In genomic region chr21:45385549-45386050, GRCh38 we compare ENCODE assay signal across 25 cellular contexts. TPM values are rescaled to one million over a fixed set of nuclear protein-coding genes. Genes with fewer than 3 reads are reported as not detected.
DNase-seq lines count a peak whose midpoint lies in the region; ATAC-seq, FAIRE-seq and TF ChIP-seq lines count a peak whose summit lies in the region.
"Had no signal": no experiment of that assay in that cellular context is flagged by ENCODE, and none has a peak within 500 bp of the region (broad histone marks: within the 10 kb centered on the region; RNA-seq: fewer than 3 reads in every experiment).

No MANE protein-coding gene starts in this region.

- H3K4me3 ChIP-seq in Caco-2 (ENCODE audit: low read depth, low read length) (no peak overlapping the region), H1 (ENCODE audit: extremely low read depth in 1 of 4, insufficient read depth in 2 of 4, low read depth in 3 of 4, low read length in 4 of 4) (no peak overlapping the region), left lung (no peak overlapping the region), psoas muscle (no peak overlapping the region), H7 (ENCODE audit: insufficient read depth, low read depth, low read length) (no peak overlapping the region)
- H3K4me3 ChIP-seq: ascending aorta, cardiac muscle cell, esophagus muscularis mucosa, gastrocnemius medialis, SJCRH30 had no signal

- H2BK5ac ChIP-seq in H1 (ENCODE audit: low read depth, low read length) = no peak overlapping the region

- no peak overlapping the region for H3K14ac ChIP-seq in H1 (ENCODE audit: insufficient read length)

- H2BK120ac ChIP-seq in H1 (replicated peaks; ENCODE audit: low read depth, low read length) = no peak overlapping the region

- H3K27ac ChIP-seq in H1 (ENCODE audit: low read depth, low read length) (no peak overlapping the region), left lung (no peak overlapping the region), psoas muscle (no peak overlapping the region)
- H3K27ac ChIP-seq: ascending aorta, cardiac muscle cell had no signal

- peak overlapping the region; percentile 10 for H4K91ac ChIP-seq in H1 (replicated peaks; ENCODE audit: insufficient read length, low read length)

- H3K4ac ChIP-seq in H1 (replicated peaks; ENCODE audit: insufficient read length, low read depth, low read length) = peak overlapping the region; percentile 32

- no peak for TF ChIP-seq CTCF in Caco-2 (IDR thresholded peaks at IDR 0.05; ENCODE audit: insufficient read depth in 1 of 2, low read depth in 1 of 2, low read length in 1 of 2, severe bottlenecking in 1 of 2, unreplicated experiment in 1 of 2)
- no peak for TF ChIP-seq CTCF in H1 (IDR thresholded peaks at IDR 0.05; ENCODE audit: control extremely low read depth in 1 of 3, insufficient read depth in 1 of 3, low read depth in 1 of 3, low read length in 3 of 3)
- TF ChIP-seq CTCF in left lung (IDR thresholded peaks at IDR 0.05) = no peak
- TF ChIP-seq CTCF in psoas muscle (IDR thresholded peaks at IDR 0.05) = no peak
- no peak for TF ChIP-seq CTCF in MCF 10A (IDR thresholded peaks at IDR 0.05; ENCODE audit: unreplicated experiment)

- H3K27ac Mint-ChIP-seq in Caco-2 (ENCODE audit: unreplicated experiment) (peak overlapping the region; percentile 66), MCF 10A (ENCODE audit: low read depth, unreplicated experiment) (no peak overlapping the region)
- H3K27ac Mint-ChIP-seq: activated B cell treated with CpG ODN at 0.5 μM for 24 hours; activated naive CD4-positive, alpha-beta T cell treated with anti-CD3 and anti-CD28 coated beads, Interleukin-2, amount 50 U/mL, for 24 hours; CD4-positive, CD25-positive, alpha-beta regulatory T cell; dendritic cell treated with granulocyte-macrophage colony-stimulating factor and Interleukin-4, amounts not matched to agents 40 ng/mL and 50 ng/mL, for 4 days; endodermal cell; immature natural killer cell had no signal

- BruUV-seq in Caco-2 (replicated peaks; lab: Mats Ljungman, UMichigan) (no TSS peak), MCF 10A (replicated peaks; lab: Mats Ljungman, UMichigan) (no TSS peak)

- no peak for ATAC-seq in left lung
- no peak for ATAC-seq in psoas muscle
- ATAC-seq: gastrocnemius medialis had no signal

- H3K4me3 Mint-ChIP-seq in Caco-2 (ENCODE audit: unreplicated experiment) = no peak overlapping the region
- no peak overlapping the region for H3K4me3 Mint-ChIP-seq in MCF 10A (ENCODE audit: unreplicated experiment)
- H3K4me3 Mint-ChIP-seq: activated B cell treated with CpG ODN at 0.5 μM for 24 hours; activated naive CD4-positive, alpha-beta T cell treated with anti-CD3 and anti-CD28 coated beads, Interleukin-2, amount 50 U/mL, for 24 hours; CD4-positive, CD25-positive, alpha-beta regulatory T cell; dendritic cell treated with granulocyte-macrophage colony-stimulating factor and Interleukin-4, amounts not matched to agents 40 ng/mL and 50 ng/mL, for 4 days; endodermal cell; immature natural killer cell had no signal

- H3K27me3 Mint-ChIP-seq in Caco-2 (ENCODE audit: insufficient read depth, unreplicated experiment) (no peaks in the 10 kb centered on the region), MCF 10A (ENCODE audit: insufficient read depth, unreplicated experiment) (peaks cover 34% of the 10 kb centered on the region)

- H3K36me3 Mint-ChIP-seq in Caco-2 (ENCODE audit: insufficient read depth, unreplicated experiment) (no peaks in the 10 kb centered on the region), MCF 10A (ENCODE audit: insufficient read depth, unreplicated experiment) (no peaks in the 10 kb centered on the region)
- H3K36me3 Mint-ChIP-seq: activated naive CD4-positive, alpha-beta T cell treated with anti-CD3 and anti-CD28 coated beads, Interleukin-2, amount 50 U/mL, for 24 hours; CD4-positive, CD25-positive, alpha-beta regulatory T cell; immature natural killer cell had no signal

- H2BK15ac ChIP-seq in H1 (ENCODE audit: low read length) = peak overlapping the region; percentile 98

- H3K9me3 ChIP-seq in Caco-2 (no peaks in the 10 kb centered on the region), H1 (ENCODE audit: insufficient read depth in 2 of 2, low read depth in 1 of 2, low read length in 1 of 2) (peaks cover 0 to 3% of the 10 kb centered on the region in 2 experiments; a peak in 1 of 4 replicates), left lung (no peaks in the 10 kb centered on the region), psoas muscle (no peaks in the 10 kb centered on the region)
- H3K9me3 ChIP-seq: ascending aorta, esophagus muscularis mucosa, gastrocnemius medialis, SJCRH30 had no signal

- no peaks in the 10 kb centered on the region for H3K23me2 ChIP-seq in H1 (ENCODE audit: low read depth, low read length)

- H4K5ac ChIP-seq in H1 (ENCODE audit: insufficient read length, low read depth, low read length) = no peak overlapping the region

- H2BK20ac ChIP-seq in H1 (ENCODE audit: low read length) = 0 out of 2 replicates have a peak overlapping the region, but pooled peaks have one; percentile 80

- CTCF ChIA-PET in Caco-2 (lab: Charles Lee) (interaction anchor here (1.0 to 1.3 kb wide), 4 partner anchors 21 to 93 kb away, joined by 4 to 8 read pairs (median 5); no protein-coding TSS in a partner anchor), H1 (lab: Charles Lee; ENCODE audit: partially characterized antibody) (interaction anchor here (0.6 to 5.1 kb wide), 7 partner anchors 21 to 158 kb away, joined by 3 to 25 read pairs (median 4); no protein-coding TSS in a partner anchor), MCF 10A (lab: Yijun Ruan, JAX) (interaction anchor here (0.6 kb wide), 1 partner anchor 483 kb away, joined by 3 read pairs; no protein-coding TSS in a partner anchor)

- H3K56ac ChIP-seq in H1 (replicated peaks; ENCODE audit: insufficient read length, low read depth, low read length) = no peak overlapping the region

- no peaks in the 10 kb centered on the region for H3K79me2 ChIP-seq in H1 (ENCODE audit: control insufficient read depth in 1 of 2, insufficient read depth in 2 of 2, low read length in 2 of 2)

- 93% methylated on average over 20 of the region's 21 CpGs; no CpG with 5 or more reads in 1 of the 2 experiments for WGBS in H1 (ENCODE audit: extremely low coverage in 1 of 2, insufficient coverage in 1 of 2, insufficient read length in 1 of 2, insufficient replicate concordance in 2 of 2, low coverage in 1 of 2, low lambda C conversion rate in 2 of 2, missing lambda C conversion rate in 1 of 2), 2 experiments
- WGBS in psoas muscle, 3 donors = 88 to 94% (median 92%) methylated on average over 20 to 21 of the region's 21 CpGs

- H3K4me1 Mint-ChIP-seq in Caco-2 (ENCODE audit: low read depth, unreplicated experiment) = peaks cover 4% of the 10 kb centered on the region
- H3K4me1 Mint-ChIP-seq in MCF 10A (ENCODE audit: insufficient read depth, unreplicated experiment) = no peaks in the 10 kb centered on the region
- H3K4me1 Mint-ChIP-seq: activated B cell treated with CpG ODN at 0.5 μM for 24 hours; activated naive CD4-positive, alpha-beta T cell treated with anti-CD3 and anti-CD28 coated beads, Interleukin-2, amount 50 U/mL, for 24 hours; CD4-positive, CD25-positive, alpha-beta regulatory T cell; endodermal cell had no signal

- no peak overlapping the region for H3K23ac ChIP-seq in H1 (ENCODE audit: insufficient read length)

- no peaks in the 10 kb centered on the region for H4K20me1 ChIP-seq in H1 (replicated peaks in 1 of 2; ENCODE audit: control insufficient read depth in 1 of 2, insufficient read depth in 2 of 2, low read length in 2 of 2)

- H3K4me2 ChIP-seq in H1 (ENCODE audit: insufficient read depth in 1 of 2, low read depth in 2 of 2, low read length in 2 of 2) = no peak overlapping the region

- H3K79me1 ChIP-seq in H1 (ENCODE audit: low read depth, low read length) = no peaks in the 10 kb centered on the region

- H3K9ac ChIP-seq in H1 (replicated peaks in 1 of 4; ENCODE audit: extremely low read depth in 1 of 4, low read depth in 3 of 4, low read length in 3 of 4) = no peak overlapping the region

- no peak overlapping the region for H2AK5ac ChIP-seq in H1 (ENCODE audit: low read depth, low read length)

- H3K27me3 ChIP-seq in Caco-2 (replicated peaks; ENCODE audit: control insufficient read depth, insufficient read depth, low read length) = no peaks in the 10 kb centered on the region
- H3K27me3 ChIP-seq in H1 (replicated peaks in 1 of 4; ENCODE audit: control insufficient read depth in 3 of 4, extremely low read depth in 1 of 4, insufficient read depth in 3 of 4, low read length in 3 of 4) = no peaks in the 10 kb centered on the region
- peaks cover 0 to 34% of the 10 kb centered on the region in 2 donors for H3K27me3 ChIP-seq in left lung
- H3K27me3 ChIP-seq in psoas muscle (ENCODE audit: insufficient read depth in 3 of 3, low read length in 2 of 3) = peaks cover 0 to 53% (median 20%) of the 10 kb centered on the region in 3 donors
- no peaks in the 10 kb centered on the region for H3K27me3 ChIP-seq in H7 (ENCODE audit: control insufficient read depth, insufficient read depth, low read length)
- H3K27me3 ChIP-seq: ascending aorta, cardiac muscle cell, SJCRH30 had no signal

- no peak for TF ChIP-seq RAD21 in H1 (IDR thresholded peaks at IDR 0.05 in 1 of 2, conservative IDR thresholded peaks at IDR 0.05 in 1 of 2; ENCODE audit: low read depth in 2 of 2, low read length in 2 of 2)

- H3K18ac ChIP-seq in H1 (ENCODE audit: extremely low read depth, low read length) = no peak overlapping the region; the same call in 1 of the 2 replicates

- TF ChIP-seq POLR2A in H1 (IDR thresholded peaks at IDR 0.05; ENCODE audit: control extremely low read depth in 1 of 2, low read depth in 2 of 2, low read length in 2 of 2) = no peak

- H3K4me1 ChIP-seq in Caco-2 (peaks cover 24% of the 10 kb centered on the region), H1 (replicated peaks in 1 of 4; ENCODE audit: control insufficient read depth in 3 of 4, insufficient read depth in 4 of 4, low read length in 3 of 4) (peaks cover 0 to 3% (median 0%) of the 10 kb centered on the region in 4 experiments; a peak in 5 of 7 replicates), left lung (peaks cover 0 to 5% of the 10 kb centered on the region in 2 donors), psoas muscle (peaks cover 4% of the 10 kb centered on the region)

- FAIRE-seq in H1 (lab: Jason Lieb, UNC) = no peak
- FAIRE-seq: RCC 7860 had no signal

- DNase-seq in Caco-2 = peak in 1 of 2 experiments; percentile 9
- no peak for DNase-seq in H1 (ENCODE audit: low read depth in 1 of 2, low spot score in 2 of 2)
- DNase-seq in left lung = peak; percentile 16 to 55
- peak; percentile 7 to 34 for DNase-seq in psoas muscle
- DNase-seq in NCI-H2029 (lab: John Stamatoyannopoulos, UW) = no peak
- no peak for DNase-seq in H7
- DNase-seq in MCF 10A (ENCODE audit: unreplicated experiment) = no peak
- no peak for DNase-seq in NOMO-1 (lab: John Stamatoyannopoulos, UW; ENCODE audit: unreplicated experiment in 2 of 2)
- DNase-seq: activated B cell treated with CpG ODN at 0.5 μM for 24 hours; CD4-positive, CD25-positive, alpha-beta regulatory T cell; hypothalamus; immature natural killer cell; NCI-H1105 treated with DMSO at 0.1 percent for 48 hours; NCI-H1930; NCI-H526; SJCRH30; stimulated activated naive CD4-positive, alpha-beta T cell treated with Interleukin-2 at 50 U/mL for 16 hours had no signal

- POLR2A ChIA-PET in Caco-2 (lab: Charles Lee) = interaction anchor here (1.0 to 1.5 kb wide), 3 partner anchors 21 to 42 kb away, joined by 3 to 4 read pairs (median 4); no protein-coding TSS in a partner anchor
- POLR2A ChIA-PET in H1 (lab: Charles Lee; ENCODE audit: partially characterized antibody) = interaction anchor here (1.2 kb wide), 1 partner anchor 49 kb away, joined by 3 read pairs; no protein-coding TSS in a partner anchor
- POLR2A ChIA-PET in MCF 10A (lab: Yijun Ruan, JAX) = no interaction called here

- TF ChIP-seq EP300 in H1 (IDR thresholded peaks at IDR 0.05; ENCODE audit: borderline replicate concordance in 1 of 2, low read depth in 2 of 2, low read length in 2 of 2) = no peak

- H3K9me3 Mint-ChIP-seq in Caco-2 (ENCODE audit: unreplicated experiment) = no peaks in the 10 kb centered on the region
- H3K9me3 Mint-ChIP-seq in MCF 10A (ENCODE audit: unreplicated experiment) = no peaks in the 10 kb centered on the region
- H3K9me3 Mint-ChIP-seq: activated naive CD4-positive, alpha-beta T cell treated with anti-CD3 and anti-CD28 coated beads, Interleukin-2, amount 50 U/mL, for 24 hours; dendritic cell treated with granulocyte-macrophage colony-stimulating factor and Interleukin-4, amounts not matched to agents 40 ng/mL and 50 ng/mL, for 4 days; immature natural killer cell had no signal

- H4K8ac ChIP-seq in H1 (ENCODE audit: extremely low read depth, insufficient read depth, low read length) = peak overlapping the region; percentile 57; the same call in 1 of the 2 replicates

- intact Hi-C loops in Caco-2 (cut with micrococcal nuclease; ENCODE audit: unreplicated experiment) = loop anchor here (2.0 to 10.0 kb wide), 2 partner anchors 29 to 49 kb away; no protein-coding TSS in a partner anchor
- intact Hi-C loops in left lung (cut with DNase I) = no loop called here
- intact Hi-C loops in psoas muscle (cut with DNase I) = no loop called here
- intact Hi-C loops in MCF 10A (cut with micrococcal nuclease) = no loop called here

- no peak overlapping the region for H2AFZ ChIP-seq in H1 (ENCODE audit: low read length)

- H2BK12ac ChIP-seq in H1 (ENCODE audit: low read depth, low read length) = peak overlapping the region; percentile 50; the same call in 1 of the 2 replicates

- no peaks in the 10 kb centered on the region for H3K36me3 ChIP-seq in Caco-2 (ENCODE audit: control insufficient read depth, insufficient read depth, low read length)
- H3K36me3 ChIP-seq in H1 (ENCODE audit: control insufficient read depth in 2 of 4, insufficient read depth in 4 of 4, low read length in 3 of 4) = no peaks in the 10 kb centered on the region
- no peaks in the 10 kb centered on the region for H3K36me3 ChIP-seq in left lung
- no peaks in the 10 kb centered on the region for H3K36me3 ChIP-seq in psoas muscle (ENCODE audit: insufficient read depth in 1 of 2, low read depth in 1 of 2)
- no peaks in the 10 kb centered on the region for H3K36me3 ChIP-seq in H7 (replicated peaks; ENCODE audit: control insufficient read depth, insufficient read depth, low read length)
- H3K36me3 ChIP-seq: ascending aorta, cardiac muscle cell, esophagus muscularis mucosa, gastrocnemius medialis, SJCRH30 had no signal

RNA-seq across cellular contexts. Expression of gene COL18A1, which starts 19.4 kb away (rescaled TPM):
- 160 and 170 TPM in 2 replicates for total RNA-seq in Caco-2 (2022)
- total RNA-seq in H1 (2021; fragmentation: NEBNext Ultra II Directional; extraction: Animal tissue kit (Norgen Biotek cat#: 25700)) = 201 and 205 TPM in 2 replicates
- 145 and 239 TPM in 2 replicates for polyA plus RNA-seq in H1 (2011; rRNA removed)
- 167 TPM for polyA plus RNA-seq in H1 (2011; cell fraction: cytosol; rRNA removed)
- polyA plus RNA-seq in H1 (2011; cell fraction: nucleus; rRNA removed) = 627 TPM
- polyA plus RNA-seq in H1 (2012, experiment 1 of 2) = 80.5 to 132 TPM (median 130 TPM) in 4 replicates
- 88.9 TPM for polyA plus RNA-seq in H1 (2012, experiment 2 of 2)
- polyA plus RNA-seq in H1 (2013, experiment 1 of 2) = 269 TPM
- polyA plus RNA-seq in H1 (2013, experiment 2 of 2) = 226 TPM
- 30.9 and 31.7 TPM in 2 replicates for polyA minus RNA-seq in H1 (2011; rRNA and poly(A)+ RNA removed)
- 90.3 TPM for polyA minus RNA-seq in H1 (2011; cell fraction: cytosol; rRNA and poly(A)+ RNA removed)
- polyA minus RNA-seq in H1 (2011; cell fraction: nucleus; rRNA and poly(A)+ RNA removed) = 88.2 TPM
- 10 to 100 TPM; 64.8 to 90.2 TPM for total RNA-seq in left lung
- 10 to 100 TPM; 11.6 to 21.1 (median 15.1) TPM for total RNA-seq in psoas muscle
- 10 to 100 TPM in 2 of 3 donors, 1 to 10 TPM in 1; 4.8 to 25.3 (median 11.3) TPM for polyA plus RNA-seq in psoas muscle
- 327 and 328 TPM in 2 replicates for total RNA-seq in H7 (2014; rRNA removed; shearing (Covaris generic))
- total RNA-seq in MCF 10A (2022) = 2.1 and 3.4 TPM in 2 replicates

Comparison
In these comparisons a context has a peak if more than half of its experiments do, and no peak if none do; other contexts are left out.
1. DNase-seq: peak in left lung (2 of 2) and psoas muscle (2 of 2); none in H1 (0 of 2), NCI-H2029 (single experiment), H7 (single experiment), MCF 10A (single experiment) and NOMO-1 (0 of 2).